In the genomic region with DNA sequence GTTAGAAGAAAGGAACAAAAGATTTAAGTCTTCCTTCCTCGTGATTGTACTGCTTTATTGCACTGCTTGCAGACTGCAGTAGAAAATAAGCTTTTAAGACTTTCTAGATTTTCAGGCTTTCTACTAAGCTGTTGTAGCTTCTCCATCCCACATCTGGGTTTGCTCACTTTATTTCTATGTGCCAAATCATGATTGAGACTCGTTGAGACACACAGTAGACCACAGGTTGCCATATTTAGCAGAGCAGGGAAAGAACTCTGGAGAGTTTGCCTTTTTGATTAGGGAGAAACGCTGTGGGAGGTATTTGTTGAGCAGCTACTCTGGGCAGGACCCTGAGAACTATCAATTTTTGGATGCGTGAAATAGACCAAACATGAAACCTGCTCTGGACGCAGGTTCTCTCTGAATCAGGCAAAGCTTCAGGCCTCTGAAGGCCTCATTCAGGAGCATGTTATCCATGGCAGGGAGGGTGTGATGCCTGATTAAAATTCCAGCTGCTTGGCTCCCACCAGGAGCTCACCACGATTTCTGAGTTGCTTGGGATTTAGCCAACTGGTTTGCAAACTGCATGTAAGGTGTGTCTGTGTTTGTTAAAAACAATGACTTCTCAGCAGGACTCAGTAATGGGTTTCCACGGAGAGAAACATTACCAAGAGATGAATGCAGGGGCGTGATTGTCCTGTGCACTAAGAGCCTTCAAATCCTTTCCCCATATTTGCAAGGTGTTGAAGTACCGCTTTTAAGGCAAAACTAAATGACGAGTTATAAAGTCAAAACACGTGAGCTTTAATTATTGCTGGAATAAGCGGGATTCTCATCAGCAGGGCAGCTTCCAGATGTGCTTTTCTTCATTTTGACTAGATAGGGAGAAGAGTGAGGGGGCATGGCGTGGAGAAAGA, we compare ENCODE assay signal across 12 cellular contexts.
A peak's percentile ranks its signal among the peaks of the same experiment; 100 is the strongest.
DNase-seq lines count a peak whose midpoint lies in the region; ATAC-seq, FAIRE-seq and TF ChIP-seq lines count a peak whose summit lies in the region.
"Had no signal": no experiment of that assay in that cellular context is flagged by ENCODE, and none has a peak within 500 bp of the region (broad histone marks: within the 10 kb centered on the region; RNA-seq: fewer than 3 reads in every experiment).

No MANE protein-coding gene starts in this region.

- dilution Hi-C loops in endothelial cell of umbilical vein (cut with MboI; ENCODE audit: extremely low pct_ligation_motif_present, low sequenced_read_pairs) = no loop called here

- ATAC-seq in HCT116 (no peak), psoas muscle (no peak), GM18858 (IDR thresholded peaks at IDR 0.05; ENCODE audit: unreplicated experiment) (no peak), HG03342 (IDR thresholded peaks at IDR 0.05; ENCODE audit: unreplicated experiment) (no peak), HG03460 (IDR thresholded peaks at IDR 0.05; ENCODE audit: unreplicated experiment) (no peak)
- ATAC-seq: activated CD8-positive, alpha-beta memory T cell treated with anti-CD3 and anti-CD28 coated beads, Interleukin-2, amount 10 ng/mL, durations not matched to agents 7 days and 5 days; stimulated activated naive B cell treated with anti-CD40 and anti-IgM and Interleukin-4, amounts not matched to agents 10 μg/mL and 1 μg/mL and 100 μg/mL, for 72 hours had no signal

- peak; percentile 42 for FAIRE-seq in endothelial cell of umbilical vein (lab: Jason Lieb, UNC)
- FAIRE-seq: GM18507 had no signal

- DNase-seq in HCT116 (ENCODE audit: low read depth, low spot score) (peak; percentile 8), NCI-H69 (lab: John Stamatoyannopoulos, UW) (peak; percentile 95), endothelial cell of umbilical vein (ENCODE audit: low read depth, low spot score) (peak; percentile 43), psoas muscle (no peak), SJCRH30 (no peak)
- DNase-seq: activated CD8-positive, alpha-beta memory T cell treated with anti-CD3 and anti-CD28 coated beads, Interleukin-2, amount 10 ng/mL, durations not matched to agents 7 days and 5 days; anterior cingulate cortex; stimulated activated naive B cell treated with anti-CD40 and anti-IgM and Interleukin-4, amounts not matched to agents 10 μg/mL and 1 μg/mL and 100 μg/mL, for 72 hours had no signal

- no peaks in the 10 kb centered on the region for H4K20me1 ChIP-seq in HCT116 (ENCODE audit: insufficient read depth)
- no peaks in the 10 kb centered on the region for H4K20me1 ChIP-seq in endothelial cell of umbilical vein (replicated peaks; ENCODE audit: control insufficient read depth, extremely low read depth, insufficient read depth, low read length)

- H3K79me2 ChIP-seq in HCT116 (ENCODE audit: insufficient read depth, low read length) (no peaks in the 10 kb centered on the region), endothelial cell of umbilical vein (ENCODE audit: control insufficient read depth, insufficient read depth, low read length) (peaks cover 8% of the 10 kb centered on the region)

- no peaks in the 10 kb centered on the region for H3K9me2 ChIP-seq in HCT116 (ENCODE audit: insufficient read depth)

- H3K4me3 ChIP-seq in HCT116 (replicated peaks in 1 of 2; ENCODE audit: low read depth in 1 of 2, low read length in 2 of 2) (peak overlapping the region in 1 of 2 experiments; percentile 20; a peak in 1 of 4 replicates), endothelial cell of umbilical vein (replicated peaks in 1 of 3; ENCODE audit: insufficient read depth in 1 of 3, low read depth in 1 of 3, low read length in 3 of 3) (no peak overlapping the region), psoas muscle (no peak overlapping the region), SJCRH30 (no peak overlapping the region)

- no peak for TF ChIP-seq RAD21 in HCT116 (IDR thresholded peaks at IDR 0.05; ENCODE audit: low read depth)

- H3K27me3 ChIP-seq in HCT116 (ENCODE audit: insufficient read depth, low read length) = no peaks in the 10 kb centered on the region
- H3K27me3 ChIP-seq in endothelial cell of umbilical vein (ENCODE audit: control insufficient read depth in 2 of 2, insufficient read depth in 2 of 2, low read length in 2 of 2) = no peaks in the 10 kb centered on the region
- no peaks in the 10 kb centered on the region for H3K27me3 ChIP-seq in psoas muscle (ENCODE audit: insufficient read depth in 3 of 3, low read length in 2 of 3)
- H3K27me3 ChIP-seq in SJCRH30 = no peaks in the 10 kb centered on the region

- peak overlapping the region; percentile 65 for H3K4me2 ChIP-seq in HCT116 (ENCODE audit: low read length)
- no peak overlapping the region for H3K4me2 ChIP-seq in endothelial cell of umbilical vein (ENCODE audit: insufficient read depth, low read length)

- H3K4me1 ChIP-seq in HCT116 (ENCODE audit: control insufficient read depth in 1 of 2, insufficient read depth in 2 of 2, low read length in 2 of 2) (peaks cover 30 to 40% of the 10 kb centered on the region in 2 experiments), endothelial cell of umbilical vein (ENCODE audit: control insufficient read depth, extremely low read depth, insufficient read depth, low read length) (peaks cover 28% of the 10 kb centered on the region), psoas muscle (peaks cover 28% of the 10 kb centered on the region), SJCRH30 (peaks cover 23% of the 10 kb centered on the region)

- RAD21 ChIA-PET in HCT116 (lab: Charles Lee; ENCODE audit: low non-redundant PET in 1 of 2, low total read pairs in 2 of 2, uncharacterized antibody in 2 of 2, unreplicated experiment in 2 of 2) = no interaction called here

- BruUV-seq in HCT116 (replicated peaks; lab: Mats Ljungman, UMichigan) = no TSS peak
- BruUV-seq in endothelial cell of umbilical vein (replicated peaks; lab: Mats Ljungman, UMichigan) = no TSS peak

- no peaks in the 10 kb centered on the region for H3K9me1 ChIP-seq in endothelial cell of umbilical vein (replicated peaks; ENCODE audit: control insufficient read depth, extremely low read depth, insufficient read depth, low read length)

- TF ChIP-seq CTCF in HCT116 (IDR thresholded peaks at IDR 0.05 in 2 of 3, conservative IDR thresholded peaks at IDR 0.05 in 1 of 3; ENCODE audit: borderline replicate concordance in 1 of 3, insufficient read depth in 1 of 3, low read depth in 2 of 3, low read length in 2 of 3) = no peak
- TF ChIP-seq CTCF in endothelial cell of umbilical vein (IDR thresholded peaks at IDR 0.05; ENCODE audit: extremely low read depth in 1 of 2, insufficient read depth in 1 of 2, low read depth in 1 of 2, low read length in 2 of 2) = no peak
- TF ChIP-seq CTCF in psoas muscle (IDR thresholded peaks at IDR 0.05) = no peak

- H2AFZ ChIP-seq in HCT116 (ENCODE audit: low read depth, low read length, poor library complexity, severe bottlenecking) (no peak overlapping the region), endothelial cell of umbilical vein (ENCODE audit: low read depth, low read length) (no peak overlapping the region)

- intact Hi-C loops in HCT116 (cut with micrococcal nuclease) = no loop called here
- intact Hi-C loops in endothelial cell of umbilical vein (cut with micrococcal nuclease) = loop anchor here (2.0 kb wide), 1 partner anchor 69 kb away; no protein-coding TSS in a partner anchor
- intact Hi-C loops in psoas muscle (cut with DNase I) = no loop called here

- H3K36me3 ChIP-seq in HCT116 (ENCODE audit: control insufficient read depth in 1 of 2, insufficient read depth in 2 of 2, low read length in 2 of 2) (no peaks in the 10 kb centered on the region), endothelial cell of umbilical vein (ENCODE audit: control insufficient read depth in 2 of 2, extremely low read depth in 1 of 2, insufficient read depth in 2 of 2, low read length in 2 of 2) (no peaks in the 10 kb centered on the region), psoas muscle (ENCODE audit: insufficient read depth in 1 of 2, low read depth in 1 of 2) (peaks cover 1 to 5% of the 10 kb centered on the region in 2 donors), SJCRH30 (no peaks in the 10 kb centered on the region; the same call in 1 of the 2 replicates)

- 57 to 63% (median 58%) methylated on average over 13 of the region's 13 CpGs for WGBS in psoas muscle, 3 donors

- peak overlapping the region; percentile 28; the same call in 1 of the 2 replicates for H3K27ac ChIP-seq in HCT116 (ENCODE audit: low read depth, low read length)
- peak overlapping the region; percentile 68 for H3K27ac ChIP-seq in endothelial cell of umbilical vein (ENCODE audit: insufficient read depth, low read depth, low read length)
- H3K27ac ChIP-seq in psoas muscle = peak overlapping the region; percentile 59
- H3K27ac ChIP-seq in SJCRH30 = no peak overlapping the region

- H3K9me3 ChIP-seq in HCT116 (ENCODE audit: control insufficient read depth in 1 of 2, insufficient read depth in 1 of 2, low read depth in 1 of 2, low read length in 2 of 2) (no peaks in the 10 kb centered on the region), endothelial cell of umbilical vein (replicated peaks; ENCODE audit: control insufficient read depth, insufficient read depth, low read length) (no peaks in the 10 kb centered on the region), psoas muscle (no peaks in the 10 kb centered on the region), SJCRH30 (replicated peaks) (no peaks in the 10 kb centered on the region)

- H3K9ac ChIP-seq in HCT116 (ENCODE audit: low read length) = peak overlapping the region; percentile 4
- H3K9ac ChIP-seq in endothelial cell of umbilical vein (replicated peaks; ENCODE audit: extremely low read depth, insufficient read depth, low read length) = peak overlapping the region; percentile 0

- TF ChIP-seq POLR2A in HCT116 (IDR thresholded peaks at IDR 0.05; ENCODE audit: borderline replicate concordance, extremely low read depth, insufficient read depth, insufficient read length) = no peak
- no peak for TF ChIP-seq POLR2A in endothelial cell of umbilical vein (IDR thresholded peaks at IDR 0.05; ENCODE audit: low read depth, low read length)

- CTCF ChIA-PET in HCT116 (lab: Charles Lee) (interaction anchor here (1.1 kb wide), 1 partner anchor 41 kb away, joined by 4 read pairs; no protein-coding TSS in a partner anchor), endothelial cell of umbilical vein (lab: Charles Lee) (interaction anchor here (0.7 to 5.2 kb wide), 8 partner anchors 11 to 98 kb away, joined by 3 to 21 read pairs (median 4); no protein-coding TSS in a partner anchor)

- POLR2A ChIA-PET in HCT116 (lab: Charles Lee) = interaction anchor here (1.3 kb wide), 1 partner anchor 14 kb away, joined by 5 read pairs; no protein-coding TSS in a partner anchor
- POLR2A ChIA-PET in endothelial cell of umbilical vein (lab: Charles Lee) = interaction anchor here (0.7 to 1.1 kb wide), 2 partner anchors 9 to 69 kb away, joined by 3 read pairs; no protein-coding TSS in a partner anchor

TF ChIP-seq in HCT116, 20 proteins besides CTCF, POLR2A, EP300 and RAD21 (continues in another document):
- TF ChIP-seq ZFX (IDR thresholded peaks at IDR 0.05) (no peak), JUND (IDR thresholded peaks at IDR 0.05) (no peak)

TF ChIP-seq in endothelial cell of umbilical vein, 7 proteins besides CTCF, POLR2A, EP300 and RAD21 (continues in another document):
- TF ChIP-seq, protein P1, sequence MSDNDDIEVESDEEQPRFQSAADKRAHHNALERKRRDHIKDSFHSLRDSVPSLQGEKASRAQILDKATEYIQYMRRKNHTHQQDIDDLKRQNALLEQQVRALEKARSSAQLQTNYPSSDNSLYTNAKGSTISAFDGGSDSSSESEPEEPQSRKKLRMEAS (IDR thresholded peaks at IDR 0.05; ENCODE audit: insufficient read depth, insufficient read length) = no peak
- TF ChIP-seq EZH2 (IDR thresholded peaks at IDR 0.05; ENCODE audit: borderline replicate concordance, low read depth, low read length, severe bottlenecking) = no peak

Comparison
In these comparisons a context has a peak if more than half of its experiments do, and no peak if none do; other contexts are left out.
1. DNase-seq: peak in HCT116 (single experiment), NCI-H69 (single experiment) and endothelial cell of umbilical vein (single experiment); none in psoas muscle (0 of 2) and SJCRH30 (0 of 2).